In genomic region chr2:38128653-38129052, GRCh38 we compare ENCODE assay signal across 10 cellular contexts. TPM values are rescaled to one million over a fixed set of nuclear protein-coding genes. Genes with fewer than 3 reads are reported as not detected.
DNase-seq lines count a peak whose midpoint lies in the region; ATAC-seq and TF ChIP-seq lines count a peak whose summit lies in the region.
"Had no signal": no experiment of that assay in that cellular context is flagged by ENCODE, and none has a peak within 500 bp of the region (broad histone marks: within the 10 kb centered on the region; RNA-seq: fewer than 3 reads in every experiment).

No MANE protein-coding gene starts in this region.

- H3K27me3 ChIP-seq in psoas muscle (ENCODE audit: insufficient read depth in 3 of 3, low read length in 2 of 3): no peaks in the 10 kb centered on the region
- H3K27me3 ChIP-seq: ascending aorta had no signal

- intact Hi-C loops in psoas muscle (cut with DNase I): no loop called here

- H3K27ac Mint-ChIP-seq in chondrocyte (ENCODE audit: unreplicated experiment): no peak overlapping the region

- no peak overlapping the region for H3K4me3 Mint-ChIP-seq in chondrocyte (ENCODE audit: unreplicated experiment)

- H3K4me3 ChIP-seq in fibroblast of the aortic adventitia (ENCODE audit: low read depth, low read length) (no peak overlapping the region), psoas muscle (no peak overlapping the region)
- H3K4me3 ChIP-seq: ascending aorta had no signal

- ATAC-seq in GM19372 (IDR thresholded peaks at IDR 0.05; ENCODE audit: low read depth, unreplicated experiment) (peak; percentile 53), psoas muscle (peak in 3 of 4 donors; percentile 58 to 80 (median 66)), GM18520 (IDR thresholded peaks at IDR 0.05; ENCODE audit: unreplicated experiment) (no peak)

- H3K4me1 ChIP-seq in psoas muscle: no peaks in the 10 kb centered on the region
- H3K4me1 ChIP-seq: ascending aorta had no signal

- H3K9me3 Mint-ChIP-seq in chondrocyte (ENCODE audit: low read depth): peaks cover 12% of the 10 kb centered on the region

- 63 to 73% (median 69%) methylated on average over 2 of the region's 2 CpGs for WGBS in psoas muscle, 3 donors

- peaks cover 11% of the 10 kb centered on the region for H3K36me3 Mint-ChIP-seq in chondrocyte (ENCODE audit: low read depth)

- no peaks in the 10 kb centered on the region for H3K27me3 Mint-ChIP-seq in chondrocyte (ENCODE audit: low read depth)

- no peak overlapping the region for H3K27ac ChIP-seq in psoas muscle

- DNase-seq in Kasumi-1 (lab: John Stamatoyannopoulos, UW) (peak; percentile 18 to 23), fibroblast of the aortic adventitia (ENCODE audit: low read depth) (peak; percentile 58), psoas muscle (peak in 1 of 2 donors; percentile 28), AG08396 (ENCODE audit: low spot score) (no peak), occipital lobe (lab: John Stamatoyannopoulos, UW) (no peak), chondrocyte (ENCODE audit: low spot score) (no peak)
- DNase-seq: NCI-H1105 treated with DMSO at 0.1 percent for 48 hours had no signal

- TF ChIP-seq CTCF in fibroblast of the aortic adventitia (IDR thresholded peaks at IDR 0.05; ENCODE audit: insufficient read depth, low read length) (no peak), psoas muscle (IDR thresholded peaks at IDR 0.05) (no peak), chondrocyte (IDR thresholded peaks at IDR 0.05) (no peak)

- H3K4me1 Mint-ChIP-seq in chondrocyte (ENCODE audit: low read depth): peaks cover 8% of the 10 kb centered on the region

- H3K9me3 ChIP-seq in psoas muscle: no peaks in the 10 kb centered on the region

- no peaks in the 10 kb centered on the region for H3K36me3 ChIP-seq in psoas muscle (ENCODE audit: insufficient read depth in 1 of 2, low read depth in 1 of 2)
- H3K36me3 ChIP-seq: ascending aorta had no signal

RNA-seq across cellular contexts. Expression of gene CYP1B1, which starts 52.7 kb away (rescaled TPM):
- total RNA-seq in fibroblast of the aortic adventitia (ENCODE audit: low replicate concordance) (146 and 199 TPM in 2 replicates), psoas muscle (10 to 100 TPM in 3 of 4 donors, 1 to 10 TPM in 1; 6.8 to 53.1 (median 19.6) TPM), occipital lobe (7.8 TPM), chondrocyte (60.6 to 135 TPM (median 133 TPM) in 3 replicates)
- 1 to 10 TPM; 1.1 to 5.0 (median 4.2) TPM for polyA plus RNA-seq in psoas muscle

Comparison
In these comparisons a context has a peak if more than half of its experiments do, and no peak if none do; other contexts are left out.
1. DNase-seq: peak in Kasumi-1 (2 of 2) and fibroblast of the aortic adventitia (single experiment); none in AG08396 (single experiment), occipital lobe (single experiment) and chondrocyte (single experiment).